ENCODE assay signal across 18 cellular contexts in the genomic region with DNA sequence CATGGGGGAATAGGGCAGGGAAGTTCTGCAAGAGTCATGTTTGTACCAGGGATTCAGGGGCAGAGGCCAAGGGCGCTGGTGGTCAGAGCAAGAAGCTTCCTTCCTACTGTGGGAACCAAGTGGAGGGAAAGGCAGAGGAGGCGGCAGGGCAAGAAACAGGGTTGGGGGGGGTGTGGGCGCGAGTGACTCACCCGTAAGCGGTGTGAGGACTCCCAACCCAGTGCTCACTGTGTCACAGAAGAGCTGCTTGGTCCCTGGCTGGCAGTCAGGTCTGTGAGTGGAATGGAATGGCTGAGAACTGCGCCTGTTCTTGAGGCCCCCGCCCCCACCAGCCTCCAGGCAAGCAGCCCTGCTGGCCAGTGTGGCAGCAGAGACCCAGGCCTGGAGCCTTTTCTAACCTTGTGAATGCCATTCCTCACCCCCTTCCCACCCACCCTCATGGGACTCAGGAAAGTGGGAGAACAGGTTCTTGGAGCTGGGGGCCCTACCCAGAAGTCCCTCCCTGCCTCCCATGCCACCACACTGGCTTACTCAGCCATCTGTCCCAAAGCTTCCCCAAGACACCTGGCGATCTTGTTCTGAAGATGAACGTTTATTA. TPM values are rescaled to one million over a fixed set of nuclear protein-coding genes. Genes with fewer than 3 reads are reported as not detected.
DNase-seq lines count a peak whose midpoint lies in the region; TF ChIP-seq lines count a peak whose summit lies in the region.
"Had no signal": no experiment of that assay in that cellular context is flagged by ENCODE, and none has a peak within 500 bp of the region (broad histone marks: within the 10 kb centered on the region; RNA-seq: fewer than 3 reads in every experiment).

No MANE protein-coding gene starts in this region.

- H3K4me2 ChIP-seq in neuronal stem cell (ENCODE audit: insufficient read depth, low read length, poor library complexity, severe bottlenecking) (no peak overlapping the region), OCI-LY7 (ENCODE audit: low read length) (no peak overlapping the region)

- H3K18ac ChIP-seq in neuronal stem cell (ENCODE audit: low read length), result peak overlapping the region; percentile 37

- no peak overlapping the region for H4K8ac ChIP-seq in neuronal stem cell (ENCODE audit: low read depth, low read length)

- no peaks in the 10 kb centered on the region for H3K9me2 ChIP-seq in OCI-LY7 (ENCODE audit: insufficient read depth, low read length)

- intact Hi-C loops in OCI-LY7 (cut with micrococcal nuclease; ENCODE audit: unreplicated experiment), result no loop called here
- intact Hi-C loops in ovary (cut with DNase I), result loop anchor here in 2 of 4 donors (10.0 kb wide), 1 partner anchor 68 kb away; no protein-coding TSS in a partner anchor

- TF ChIP-seq POLR2A in ovary (IDR thresholded peaks at IDR 0.05), result no peak

- H3K27me3 ChIP-seq in HUES6 (ENCODE audit: control insufficient read depth, insufficient read depth, low read length) (peaks cover 20% of the 10 kb centered on the region), neuronal stem cell (ENCODE audit: control insufficient read depth in 3 of 3, insufficient read depth in 3 of 3, low read depth in 1 of 3, low read length in 3 of 3) (peaks cover 0 to 19% (median 8%) of the 10 kb centered on the region in 3 experiments), ovary (peaks cover 3% of the 10 kb centered on the region)

- no peak overlapping the region for H3K14ac ChIP-seq in neuronal stem cell (ENCODE audit: low read length)

- no peaks in the 10 kb centered on the region for H3K79me2 ChIP-seq in OCI-LY7 (ENCODE audit: insufficient read depth, low read depth, low read length)

- H2BK12ac ChIP-seq in neuronal stem cell (ENCODE audit: low read length), result no peak overlapping the region

- no peaks in the 10 kb centered on the region for H4K20me1 ChIP-seq in OCI-LY7 (ENCODE audit: insufficient read depth, low read length)

- CTCF ChIA-PET in OCI-LY7 (lab: Charles Lee; ENCODE audit: unreplicated experiment), result interaction anchor here (0.6 kb wide), 1 partner anchor 51 kb away, joined by 5 read pairs; no protein-coding TSS in a partner anchor

- POLR2A ChIA-PET in OCI-LY7 (lab: Charles Lee), result no interaction called here

- H3K9me3 ChIP-seq in HUES6 (ENCODE audit: control insufficient read depth, insufficient read depth, low read depth, low read length) (no peaks in the 10 kb centered on the region), neuronal stem cell (replicated peaks in 1 of 2; ENCODE audit: control insufficient read depth in 2 of 2, insufficient read depth in 1 of 2, low read depth in 1 of 2, low read length in 2 of 2) (no peaks in the 10 kb centered on the region), OCI-LY7 (ENCODE audit: low read length) (no peaks in the 10 kb centered on the region), ovary (no peaks in the 10 kb centered on the region)
- H3K9me3 ChIP-seq: ascending aorta, thoracic aorta had no signal

- peak overlapping the region; percentile 76 for H2AK5ac ChIP-seq in neuronal stem cell (ENCODE audit: low read depth, low read length)

- no peak overlapping the region for H3K27ac ChIP-seq in HUES6 (ENCODE audit: low read depth, low read length)
- peak overlapping the region; percentile 76 for H3K27ac ChIP-seq in caudate nucleus (ENCODE audit: low read depth, low read length)
- no peak overlapping the region for H3K27ac ChIP-seq in neuronal stem cell (replicated peaks; ENCODE audit: low read length)
- H3K27ac ChIP-seq in OCI-LY7 (ENCODE audit: low read depth, low read length, poor library complexity, severe bottlenecking), result no peak overlapping the region
- no peak overlapping the region for H3K27ac ChIP-seq in ovary
- H3K27ac ChIP-seq: ascending aorta, epithelial cell of prostate, skin epidermis, thoracic aorta had no signal

- no peak for TF ChIP-seq EP300 in ovary (IDR thresholded peaks at IDR 0.05)

- peak overlapping the region; percentile 14 for H2BK15ac ChIP-seq in neuronal stem cell (ENCODE audit: low read length)

- H3K4ac ChIP-seq in neuronal stem cell (ENCODE audit: low read length), result peak overlapping the region; percentile 20

- WGBS in neuronal stem cell (ENCODE audit: extremely low coverage in 2 of 2, insufficient read length in 2 of 2, insufficient replicate concordance in 1 of 2), 2 donors, result no CpG with 5 or more reads among the region's 10 CpGs
- 77 to 82% (median 79%) methylated on average over 9 to 10 of the region's 10 CpGs for WGBS in ovary, 3 donors

- H2BK120ac ChIP-seq in neuronal stem cell (ENCODE audit: low read depth, low read length), result no peak overlapping the region

- peaks cover 37% of the 10 kb centered on the region for H3K4me1 ChIP-seq in HUES6 (ENCODE audit: control insufficient read depth, insufficient read depth, low read length)
- peaks cover 25 to 41% of the 10 kb centered on the region in 2 donors for H3K4me1 ChIP-seq in neuronal stem cell (ENCODE audit: control insufficient read depth in 2 of 2, insufficient read depth in 1 of 2, low read depth in 1 of 2, low read length in 2 of 2)
- H3K4me1 ChIP-seq in OCI-LY7 (ENCODE audit: insufficient read depth, low read length, poor library complexity, severe bottlenecking), result no peaks in the 10 kb centered on the region
- peaks cover 2% of the 10 kb centered on the region for H3K4me1 ChIP-seq in ovary (ENCODE audit: insufficient read depth)

- TF ChIP-seq CTCF in OCI-LY7 (conservative IDR thresholded peaks at IDR 0.05; ENCODE audit: low read length) (no peak), ovary (IDR thresholded peaks at IDR 0.05) (no peak)

- BruUV-seq in OCI-LY7 (replicated peaks; lab: Mats Ljungman, UMichigan), result no TSS peak

- H4K91ac ChIP-seq in neuronal stem cell (ENCODE audit: low read depth, low read length, poor library complexity), result no peak overlapping the region

- no peak overlapping the region for H2AFZ ChIP-seq in neuronal stem cell (ENCODE audit: low read length)
- no peak overlapping the region for H2AFZ ChIP-seq in OCI-LY7 (ENCODE audit: low read length)

- H3K79me1 ChIP-seq in neuronal stem cell (ENCODE audit: low read depth, low read length), result no peaks in the 10 kb centered on the region

- H3K4me3 ChIP-seq in HUES6 (ENCODE audit: low read depth, low read length), result no peak overlapping the region
- no peak overlapping the region for H3K4me3 ChIP-seq in neuronal stem cell (ENCODE audit: low read length in 2 of 2)
- no peak overlapping the region for H3K4me3 ChIP-seq in OCI-LY7 (ENCODE audit: low read depth, low read length, poor library complexity, severe bottlenecking)
- H3K4me3 ChIP-seq in ovary, result no peak overlapping the region
- H3K4me3 ChIP-seq: ascending aorta, skin epidermis, thoracic aorta had no signal

- H2BK5ac ChIP-seq in neuronal stem cell (ENCODE audit: low read length), result no peak overlapping the region

- no peak overlapping the region for H3K23ac ChIP-seq in neuronal stem cell (ENCODE audit: low read depth, low read length, poor library complexity)

- H3K36me3 ChIP-seq in HUES6 (ENCODE audit: control insufficient read depth, insufficient read depth, low read length) (no peaks in the 10 kb centered on the region), neuronal stem cell (replicated peaks in 1 of 2; ENCODE audit: control insufficient read depth in 2 of 2, insufficient read depth in 2 of 2, low read length in 2 of 2) (no peaks in the 10 kb centered on the region), OCI-LY7 (ENCODE audit: insufficient read depth, low read length) (no peaks in the 10 kb centered on the region), ovary (no peaks in the 10 kb centered on the region)
- H3K36me3 ChIP-seq: ascending aorta, thoracic aorta had no signal

- H3K9ac ChIP-seq in HUES6 (ENCODE audit: low read length) (peak overlapping the region; percentile 46), neuronal stem cell (ENCODE audit: low read depth, low read length, poor library complexity) (peak overlapping the region; percentile 51)

- peak; percentile 93 for DNase-seq in DMS53 (lab: John Stamatoyannopoulos, UW)
- peak in 22 of 61 donors; percentile 19 to 65 (median 34) for DNase-seq in caudate nucleus (lab: John Stamatoyannopoulos, UW)
- no peak for DNase-seq in neuronal stem cell (ENCODE audit: low spot score)
- no peak for DNase-seq in OCI-LY7 (ENCODE audit: low spot score)
- DNase-seq in ovary, result no peak
- DNase-seq in T-helper 2 cell, result no peak
- DNase-seq: activated CD4-positive, alpha-beta T cell treated with anti-CD3 and anti-CD28 coated beads for 48 hours; activated CD8-positive, alpha-beta memory T cell treated with anti-CD3 and anti-CD28 coated beads, Interleukin-2, amount 50 U/mL, for 4 hours; activated naive CD4-positive, alpha-beta T cell treated with Interleukin-2 at 50 U/mL for 16 hours; cortex of kidney; H9 had no signal

RNA-seq across cellular contexts. Expression of gene LRRC10B, which starts 4.7 kb away (rescaled TPM):
- polyA plus RNA-seq in neuronal stem cell (2013, experiment 1 of 2), result 1.5 TPM
- 1.4 TPM for polyA plus RNA-seq in neuronal stem cell (2013, experiment 2 of 2)
- total RNA-seq in OCI-LY7 (2014; rRNA removed; shearing (Covaris generic)), result not detected in 2 replicates
- not detected in 2 replicates for total RNA-seq in OCI-LY7 (2022)
- 10 to 100 TPM in 1 of 7 donors, 1 to 10 TPM in 3, under 1 TPM in 3; 0.45 to 23.0 (median 1.4) TPM for total RNA-seq in ovary
- 1 to 10 TPM in 1 of 2 donors, under 1 TPM in 1; 0.48 to 1.7 TPM for polyA plus RNA-seq in ovary
- total RNA-seq: HT1080, NCI-H460 had no signal
